18 cellular contexts compared by ENCODE assay signal in genomic region chr11:4643084-4643483, GRCh38. TPM values are rescaled to one million over a fixed set of nuclear protein-coding genes. Genes with fewer than 3 reads are reported as not detected.
A peak's percentile ranks its signal among the peaks of the same experiment; 100 is the strongest.
DNase-seq lines count a peak whose midpoint lies in the region; ATAC-seq and TF ChIP-seq lines count a peak whose summit lies in the region.
"Had no signal": no experiment of that assay in that cellular context is flagged by ENCODE, and none has a peak within 500 bp of the region (broad histone marks: within the 10 kb centered on the region; RNA-seq: fewer than 3 reads in every experiment).

No MANE protein-coding gene starts in this region.

- H3K27me3 ChIP-seq in SJCRH30 = no peaks in the 10 kb centered on the region
- H3K27me3 ChIP-seq: BLaER1 treated with 17β-estradiol and CSF1 and Interleukin-3, amounts not matched to agents 10 nM and 100 nM had no signal

- no peaks in the 10 kb centered on the region for H3K9me3 ChIP-seq in SJCRH30 (replicated peaks)
- H3K9me3 ChIP-seq: BLaER1 treated with 17β-estradiol and CSF1 and Interleukin-3, amounts not matched to agents 10 nM and 100 nM had no signal

- peaks cover 16% of the 10 kb centered on the region for H3K4me1 ChIP-seq in SJCRH30

- intact Hi-C loops in left cardiac atrium (cut with DNase I) = no loop called here

- no peak overlapping the region for H3K27ac ChIP-seq in SJCRH30
- H3K27ac ChIP-seq: BLaER1 treated with 17β-estradiol and CSF1 and Interleukin-3, amounts not matched to agents 10 nM and 100 nM; PC-9 had no signal

- no peaks in the 10 kb centered on the region for H3K36me3 ChIP-seq in SJCRH30
- H3K36me3 ChIP-seq: BLaER1 treated with 17β-estradiol and CSF1 and Interleukin-3, amounts not matched to agents 10 nM and 100 nM had no signal

- ATAC-seq in left cardiac atrium (peak; percentile 47 to 71), GM19395 (IDR thresholded peaks at IDR 0.05; ENCODE audit: unreplicated experiment) (no peak), GM21786 (IDR thresholded peaks at IDR 0.05; ENCODE audit: unreplicated experiment) (no peak), GM21529 (IDR thresholded peaks at IDR 0.05; ENCODE audit: unreplicated experiment) (no peak)
- ATAC-seq: GM12878 had no signal

- DNase-seq in AG10803 (ENCODE audit: low read depth) (peak; percentile 21), SJCRH30 (peak; percentile 29 to 46), left cardiac atrium (no peak), renal cortical epithelial cell (ENCODE audit: low read depth) (peak; percentile 1), NCI-H2029 treated with DMSO at 0.1 percent for 48 hours (lab: John Stamatoyannopoulos, UW) (no peak)
- DNase-seq: CD8-positive, alpha-beta memory T cell; DMS79 treated with DMSO at 0.1 percent for 48 hours; GDM1; GOT3; NCI-H1436; NCI-H510A treated with DMSO at 0.1 percent for 48 hours; PC-9 had no signal

- H3K4me3 ChIP-seq in AG10803 (ENCODE audit: low read length) = no peak overlapping the region
- H3K4me3 ChIP-seq in SJCRH30 = no peak overlapping the region
- H3K4me3 ChIP-seq: BLaER1 treated with 17β-estradiol and CSF1 and Interleukin-3, amounts not matched to agents 10 nM and 100 nM; GM12878; PC-9 had no signal

- no peak for TF ChIP-seq CTCF in AG10803 (conservative IDR thresholded peaks at IDR 0.05; ENCODE audit: low read length)

RNA-seq across cellular contexts. Expression of gene OR51E1, which starts 0.7 kb away (rescaled TPM):
- total RNA-seq in SJCRH30 (2014; rRNA removed; shearing (Covaris generic)) = not detected in 2 replicates
- total RNA-seq in left cardiac atrium (under 1 TPM; 0.34 to 0.91 TPM), renal cortical epithelial cell (not detected in 2 replicates)
- total RNA-seq: A172; CD8-positive, alpha-beta memory T cell; GM12878; PC-9 had no signal

RNA-seq across cellular contexts. Expression of gene OR51D1, which starts 5.8 kb away (rescaled TPM):
- not detected in 2 replicates for total RNA-seq in SJCRH30 (2014; rRNA removed; shearing (Covaris generic))
- total RNA-seq in left cardiac atrium = not detected
- not detected in 2 replicates for total RNA-seq in renal cortical epithelial cell
- total RNA-seq: A172; CD8-positive, alpha-beta memory T cell; PC-9 had no signal

RNA-seq across cellular contexts. Expression of gene TRIM68, which starts 35.1 kb away (rescaled TPM):
- 9.3 and 10.9 TPM in 2 replicates for total RNA-seq in SJCRH30 (2014; rRNA removed; shearing (Covaris generic))
- total RNA-seq in left cardiac atrium (10 to 100 TPM in 1 of 2 donors, 1 to 10 TPM in 1; 9.4 to 10.3 TPM), renal cortical epithelial cell (10.4 and 24.4 TPM in 2 replicates)

RNA-seq across cellular contexts. Expression of gene OR52I1, which starts 49.2 kb away (rescaled TPM):
- total RNA-seq in SJCRH30 (2014; rRNA removed; shearing (Covaris generic)) = not detected in 2 replicates
- total RNA-seq in left cardiac atrium (not detected), renal cortical epithelial cell (not detected in 2 replicates)
- total RNA-seq: A172; CD8-positive, alpha-beta memory T cell; GM12878 had no signal

RNA-seq across cellular contexts. Expression of gene OR51E2, which starts 54.6 kb away (rescaled TPM):
- total RNA-seq in SJCRH30 (2014; rRNA removed; shearing (Covaris generic)) = not detected in 2 replicates
- under 1 TPM; 0.09 to 0.31 TPM for total RNA-seq in left cardiac atrium
- not detected in 2 replicates for total RNA-seq in renal cortical epithelial cell
- total RNA-seq: A172; CD8-positive, alpha-beta memory T cell; GM12878; PC-9 had no signal

Comparison
In these comparisons a context has a peak if more than half of its experiments do, and no peak if none do; other contexts are left out.
1. DNase-seq: peak in AG10803 (single experiment), SJCRH30 (2 of 2) and renal cortical epithelial cell (single experiment); none in left cardiac atrium (single experiment) and NCI-H2029 treated with DMSO at 0.1 percent for 48 hours (single experiment).
2. ATAC-seq: peak in left cardiac atrium (2 of 2); none in GM19395 (single experiment), GM21786 (single experiment) and GM21529 (single experiment).